ENCODE assay signal across 9 cellular contexts in the genomic region with DNA sequence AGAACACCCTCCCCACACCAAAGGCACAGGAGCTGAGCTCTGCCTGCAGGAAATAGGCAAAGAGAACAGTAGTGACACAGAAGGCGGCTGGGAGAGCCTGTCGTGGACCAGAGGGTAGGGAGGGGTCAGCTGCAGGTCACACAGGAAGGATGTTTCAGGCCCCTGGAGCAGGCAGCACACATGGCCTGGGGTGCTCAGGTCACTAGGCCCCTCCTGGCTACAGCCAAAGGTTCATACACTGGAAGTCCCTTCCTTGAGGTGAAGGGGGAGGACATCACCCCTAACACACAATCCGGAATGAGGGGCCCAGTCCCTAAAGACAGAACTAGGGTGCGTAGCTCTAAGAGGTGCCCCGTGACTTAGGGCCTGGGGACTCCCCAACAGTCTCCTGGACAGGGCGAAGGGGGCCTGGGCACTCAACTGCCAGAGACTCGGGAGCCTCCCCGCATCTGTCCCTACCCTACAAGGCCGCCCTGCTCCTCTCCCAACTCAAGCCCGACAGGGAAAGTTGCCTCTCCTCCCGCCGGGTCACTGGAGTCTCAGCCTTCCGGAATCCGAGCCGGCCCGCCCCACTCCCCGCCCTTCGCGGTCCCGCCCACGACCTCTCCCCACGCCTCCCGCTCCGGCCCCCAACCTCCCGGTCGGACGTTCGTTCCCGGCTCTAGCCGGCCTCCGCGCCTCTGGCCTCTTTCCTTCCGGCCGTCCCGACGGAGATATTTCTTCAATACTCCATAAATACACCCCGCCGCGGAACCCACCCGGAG. TPM values are rescaled to one million over a fixed set of nuclear protein-coding genes. Genes with fewer than 3 reads are reported as not detected.
DNase-seq lines count a peak whose midpoint lies in the region; ATAC-seq and TF ChIP-seq lines count a peak whose summit lies in the region.
"Had no signal": no experiment of that assay in that cellular context is flagged by ENCODE, and none has a peak within 500 bp of the region (broad histone marks: within the 10 kb centered on the region; RNA-seq: fewer than 3 reads in every experiment).

A gene (minus strand): TSS at position 541 of the 764 bp plus-strand sequence. CDS start 675 bp downstream, outside the sequence.

- no peak for TF ChIP-seq POLR2A in stomach (IDR thresholded peaks at IDR 0.05)

- peaks cover 4% of the 10 kb centered on the region for H3K4me1 ChIP-seq in colonic mucosa
- peaks cover 25 to 37% (median 29%) of the 10 kb centered on the region in 4 donors for H3K4me1 ChIP-seq in stomach

- TF ChIP-seq CTCF in colonic mucosa (IDR thresholded peaks at IDR 0.05) = no peak
- TF ChIP-seq CTCF in stomach (IDR thresholded peaks at IDR 0.05) = no peak

- DNase-seq in T-helper 1 cell (no peak), HuH-7.5 (ENCODE audit: low spot score) (peak; percentile 50), colonic mucosa (peak; percentile 85), left lobe of liver (ENCODE audit: low spot score) (peak; percentile 79), stomach (peak; percentile 80), NCI-H187 (lab: John Stamatoyannopoulos, UW) (no peak), NCI-H146 treated with DMSO at 0.1 percent for 48 hours (lab: John Stamatoyannopoulos, UW; ENCODE audit: unreplicated experiment) (no peak)

- H3K36me3 ChIP-seq in colonic mucosa (no peaks in the 10 kb centered on the region), stomach (peaks cover 0 to 5% (median under 1%) of the 10 kb centered on the region in 4 donors)

- no peak within 1 kb of the TSS for H3K27ac Mint-ChIP-seq in T-helper 1 cell treated with Interleukin-12 subunit alpha and Interleukin-12 subunit beta and Interleukin-4 antibody, amounts not matched to agents 30 μg/mL and 1 μg/mL, for 36 hours

- H3K9me3 Mint-ChIP-seq in T-helper 1 cell treated with Interleukin-12 subunit alpha and Interleukin-12 subunit beta and Interleukin-4 antibody, amounts not matched to agents 30 μg/mL and 1 μg/mL, for 36 hours = no peaks in the 10 kb centered on the region
- H3K9me3 Mint-ChIP-seq: activated naive CD4-positive, alpha-beta T cell treated with anti-CD3 and anti-CD28 coated beads, Interleukin-2, amount 50 U/mL, for 72 hours had no signal

- no peaks in the 10 kb centered on the region for H3K36me3 Mint-ChIP-seq in T-helper 1 cell treated with Interleukin-12 subunit alpha and Interleukin-12 subunit beta and Interleukin-4 antibody, amounts not matched to agents 30 μg/mL and 1 μg/mL, for 36 hours (ENCODE audit: low read depth)

- peaks cover 12% of the 10 kb centered on the region for H3K4me1 Mint-ChIP-seq in T-helper 1 cell treated with Interleukin-12 subunit alpha and Interleukin-12 subunit beta and Interleukin-4 antibody, amounts not matched to agents 30 μg/mL and 1 μg/mL, for 36 hours (ENCODE audit: low read depth)

- 6 to 14% (median 8%) methylated on average over 18 to 40 of the region's 40 CpGs for WGBS in stomach, 5 donors

- TF ChIP-seq EP300 in stomach (IDR thresholded peaks at IDR 0.05) = no peak

- intact Hi-C loops in colonic mucosa (cut with DNase I) = no loop called here
- intact Hi-C loops in stomach (cut with DNase I; ENCODE audit: low total_unique reads) = no loop called here

- peak; percentile 88 for ATAC-seq in left lobe of liver

- H3K4me3 ChIP-seq in colonic mucosa (peak within 1 kb of the TSS; percentile 79), stomach (peak within 1 kb of the TSS; percentile 46 to 78 (median 56))

- peaks cover 50% of the 10 kb centered on the region for H3K27me3 Mint-ChIP-seq in T-helper 1 cell treated with Interleukin-12 subunit alpha and Interleukin-12 subunit beta and Interleukin-4 antibody, amounts not matched to agents 30 μg/mL and 1 μg/mL, for 36 hours (ENCODE audit: low read depth)

- H3K4me3 Mint-ChIP-seq in T-helper 1 cell treated with Interleukin-12 subunit alpha and Interleukin-12 subunit beta and Interleukin-4 antibody, amounts not matched to agents 30 μg/mL and 1 μg/mL, for 36 hours = peak within 1 kb of the TSS; percentile 69

- H3K27ac ChIP-seq in colonic mucosa (peak within 1 kb of the TSS; percentile 65), stomach (peak within 1 kb of the TSS; percentile 71 to 82 (median 76))

- no peaks in the 10 kb centered on the region for H3K9me3 ChIP-seq in colonic mucosa
- H3K9me3 ChIP-seq in stomach = no peaks in the 10 kb centered on the region

- peak within 1 kb of the TSS; percentile 68 to 72 for H3K9ac ChIP-seq in colonic mucosa (ENCODE audit: low read depth in 2 of 2, low read length in 2 of 2)

- H3K27me3 ChIP-seq in colonic mucosa (no peaks in the 10 kb centered on the region), stomach (peaks cover 0 to 25% (median 0%) of the 10 kb centered on the region in 3 donors)

RNA-seq across cellular contexts. Expression of the gene that starts here (rescaled TPM):
- 1 to 10 TPM; 7.4 to 7.5 TPM for total RNA-seq in colonic mucosa
- 2.8 TPM for total RNA-seq in left lobe of liver
- 10 to 100 TPM in 2 of 5 donors, 1 to 10 TPM in 2, not detected in 1; 4.1 to 18.3 (median 11.0) TPM for total RNA-seq in stomach
- 10 to 100 TPM; 10.1 to 15.6 (median 10.3) TPM for polyA plus RNA-seq in stomach

Comparison
In these comparisons a context has a peak if more than half of its experiments do, and no peak if none do; other contexts are left out.
1. DNase-seq: peak in HuH-7.5 (single experiment), colonic mucosa (single experiment), left lobe of liver (single experiment) and stomach (single experiment); none in T-helper 1 cell (0 of 5), NCI-H187 (0 of 2) and NCI-H146 treated with DMSO at 0.1 percent for 48 hours (single experiment).